In the genomic region with DNA sequence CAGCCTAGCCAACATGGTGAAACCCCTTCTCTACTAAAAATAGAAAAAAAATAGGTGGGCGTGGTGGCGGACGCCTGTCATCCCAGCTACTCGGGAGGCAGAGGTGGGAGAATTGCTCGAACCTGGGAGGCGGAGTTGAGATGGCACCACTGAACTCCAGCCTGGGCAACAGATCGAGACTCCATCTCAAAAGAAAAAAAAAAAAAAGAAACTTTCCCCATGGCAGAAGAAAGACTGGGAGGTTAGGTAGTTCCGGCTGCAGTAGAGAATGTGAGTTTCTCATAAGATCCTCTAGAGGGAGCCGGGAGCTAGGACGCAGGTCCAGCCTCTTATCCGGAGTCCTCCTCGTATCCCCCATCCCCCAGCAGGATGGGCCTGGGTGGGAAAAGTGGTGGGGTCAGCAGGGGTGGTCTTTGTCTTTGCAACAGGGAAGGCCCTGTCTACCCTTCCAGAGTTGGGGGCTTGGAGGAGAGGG, we compare ENCODE assay signal across 8 cellular contexts. TPM values are rescaled to one million over a fixed set of nuclear protein-coding genes. Genes with fewer than 3 reads are reported as not detected.
DNase-seq lines count a peak whose midpoint lies in the region; ATAC-seq, FAIRE-seq and TF ChIP-seq lines count a peak whose summit lies in the region.

No MANE protein-coding gene starts in this region.

- peak; percentile 74 to 77 for ATAC-seq in activated CD4-positive, CD25-positive, alpha-beta regulatory T cell treated with anti-CD3 and anti-CD28 coated beads, Interleukin-2, amount 50 U/mL, for 24 hours

- H3K9me3 ChIP-seq in Karpas-422 (ENCODE audit: low read length) (no peaks in the 10 kb centered on the region), keratinocyte (ENCODE audit: control insufficient read depth, low read depth, low read length) (no peaks in the 10 kb centered on the region)

- TF ChIP-seq CTCF in brain microvascular endothelial cell (IDR thresholded peaks at IDR 0.05; ENCODE audit: low read depth, low read length, missing control alignments) (peak; percentile 82), keratinocyte (optimal IDR thresholded peaks at IDR 0.05 in 1 of 3, IDR thresholded peaks at IDR 0.05 in 1 of 3, conservative IDR thresholded peaks at IDR 0.05 in 1 of 3; ENCODE audit: extremely low read depth in 1 of 3, insufficient read depth in 2 of 3, low read length in 3 of 3) (peak; percentile 60 to 75 (median 67))

- H3K27me3 ChIP-seq in Karpas-422 (ENCODE audit: low read length) = no peaks in the 10 kb centered on the region
- H3K27me3 ChIP-seq in brain microvascular endothelial cell (replicated peaks) = no peaks in the 10 kb centered on the region
- no peaks in the 10 kb centered on the region for H3K27me3 ChIP-seq in keratinocyte (ENCODE audit: control insufficient read depth, extremely low read depth, insufficient read depth, low read length)

- H3K27ac ChIP-seq in Karpas-422 (ENCODE audit: low read length) = no peak overlapping the region
- no peak overlapping the region for H3K27ac ChIP-seq in brain microvascular endothelial cell
- no peak overlapping the region for H3K27ac ChIP-seq in keratinocyte (ENCODE audit: control insufficient read depth, insufficient read depth, low read length)

- H2AFZ ChIP-seq in Karpas-422 (ENCODE audit: low read length) (no peak overlapping the region), keratinocyte (ENCODE audit: control insufficient read depth, low read length) (no peak overlapping the region)

- H3K4me2 ChIP-seq in Karpas-422 (ENCODE audit: low read depth, low read length, poor library complexity, severe bottlenecking) (no peak overlapping the region), keratinocyte (ENCODE audit: control insufficient read depth, extremely low read depth, insufficient read depth, low read depth, low read length) (no peak overlapping the region)

- H3K4me1 ChIP-seq in Karpas-422 (ENCODE audit: low read length) (0 out of 2 replicates have a peak, but pooled peaks cover 2% of the 10 kb centered on the region), keratinocyte (ENCODE audit: control insufficient read depth, extremely low read depth, insufficient read depth, low read length) (no peaks in the 10 kb centered on the region)

- H3K9me2 ChIP-seq in Karpas-422 (replicated peaks; ENCODE audit: insufficient read depth, low read length) = no peaks in the 10 kb centered on the region

- peak; percentile 29 for FAIRE-seq in keratinocyte (lab: Jason Lieb, UNC)

- in situ Hi-C loops in brain microvascular endothelial cell (cut with HindIII; ENCODE audit: low pct_ligation_motif_present, low sequenced_read_pairs) = no loop called here

- H3K79me2 ChIP-seq in Karpas-422 (ENCODE audit: low read length) (no peaks in the 10 kb centered on the region), keratinocyte (ENCODE audit: control insufficient read depth, insufficient read depth, low read length) (no peaks in the 10 kb centered on the region)

- H3K9ac ChIP-seq in Karpas-422 (ENCODE audit: low read length) (no peak overlapping the region), keratinocyte (ENCODE audit: control insufficient read depth, extremely low read depth, insufficient read depth, low read length) (no peak overlapping the region)

- no peaks in the 10 kb centered on the region for H4K20me1 ChIP-seq in Karpas-422 (ENCODE audit: insufficient read depth, low read depth, low read length)
- no peaks in the 10 kb centered on the region for H4K20me1 ChIP-seq in keratinocyte (ENCODE audit: control insufficient read depth, extremely low read depth, insufficient read depth, low read length)

- H3K9me1 ChIP-seq in keratinocyte (ENCODE audit: control insufficient read depth, extremely low read depth, insufficient read depth, low read length) = no peaks in the 10 kb centered on the region

- dilution Hi-C loops in keratinocyte (cut with MboI; ENCODE audit: extremely low pct_ligation_motif_present, low sequenced_read_pairs) = no loop called here

- no peak for DNase-seq in activated CD4-positive, CD25-positive, alpha-beta regulatory T cell (lab: John Stamatoyannopoulos, UW)
- peak; percentile 81 for DNase-seq in Karpas-422
- DNase-seq in OCI-M1 (lab: John Stamatoyannopoulos, UW) = peak; percentile 64
- peak; percentile 38 for DNase-seq in brain microvascular endothelial cell
- DNase-seq in keratinocyte (ENCODE audit: low read depth, low spot score) = no peak
- peak; percentile 68 for DNase-seq in superior temporal gyrus (ENCODE audit: extremely low spot score)
- DNase-seq in NK-92 treated with Interleukin-12 subunit alpha and Interleukin-12 subunit beta, amount 100 ng/mL, for 24 hours (lab: John Stamatoyannopoulos, UW) = no peak

- H3K36me3 ChIP-seq in Karpas-422 (ENCODE audit: insufficient read depth, low read length) = no peaks in the 10 kb centered on the region
- H3K36me3 ChIP-seq in brain microvascular endothelial cell (replicated peaks) = no peaks in the 10 kb centered on the region
- no peaks in the 10 kb centered on the region for H3K36me3 ChIP-seq in keratinocyte (ENCODE audit: control insufficient read depth in 2 of 2, extremely low read depth in 1 of 2, insufficient read depth in 2 of 2, low read length in 2 of 2)

- H3K4me3 ChIP-seq in Karpas-422 (ENCODE audit: low read length) (no peak overlapping the region), brain microvascular endothelial cell (ENCODE audit: low read depth, low read length) (no peak overlapping the region), keratinocyte (ENCODE audit: control insufficient read depth in 2 of 3, extremely low read depth in 1 of 3, insufficient read depth in 2 of 3, low read depth in 1 of 3, low read length in 3 of 3) (no peak overlapping the region)

RNA-seq across cellular contexts. Expression of gene CREB3L3, which starts 13.2 kb away (rescaled TPM):
- not detected in 2 replicates for total RNA-seq in Karpas-422 (2014; rRNA removed; shearing (Covaris generic); ENCODE audit: low replicate concordance)
- not detected in 3 replicates for polyA plus RNA-seq in keratinocyte
- not detected for polyA plus RNA-seq in keratinocyte (2011; ENCODE audit: low read depth)
- polyA plus RNA-seq in keratinocyte (2011; cell fraction: cytosol; rRNA removed) = not detected in 2 replicates
- not detected in 2 replicates for polyA plus RNA-seq in keratinocyte (2011; cell fraction: nucleus; rRNA removed)
- not detected in 2 replicates for polyA plus RNA-seq in keratinocyte (2012; ENCODE audit: low replicate concordance)
- polyA minus RNA-seq in keratinocyte = not detected in 3 replicates
- not detected for polyA minus RNA-seq in keratinocyte (2011; cell fraction: cytosol; rRNA and poly(A)+ RNA removed)
- not detected in 2 replicates for polyA minus RNA-seq in keratinocyte (2011; cell fraction: nucleus; rRNA and poly(A)+ RNA removed)

RNA-seq across cellular contexts. Expression of gene MAP2K2, which starts 16.4 kb away (rescaled TPM):
- 106 and 270 TPM in 2 replicates for total RNA-seq in Karpas-422 (2014; rRNA removed; shearing (Covaris generic); ENCODE audit: low replicate concordance)
- 61.8 to 97.9 TPM (median 89.5 TPM) in 3 replicates for polyA plus RNA-seq in keratinocyte
- 95.5 TPM for polyA plus RNA-seq in keratinocyte (2011; ENCODE audit: low read depth)
- polyA plus RNA-seq in keratinocyte (2011; cell fraction: cytosol; rRNA removed) = 64.6 and 162 TPM in 2 replicates
- 70.6 and 94.2 TPM in 2 replicates for polyA plus RNA-seq in keratinocyte (2011; cell fraction: nucleus; rRNA removed)
- 109 and 148 TPM in 2 replicates for polyA plus RNA-seq in keratinocyte (2012; ENCODE audit: low replicate concordance)
- polyA minus RNA-seq in keratinocyte = 51.0 to 105 TPM (median 66.6 TPM) in 3 replicates
- polyA minus RNA-seq in keratinocyte (2011; cell fraction: cytosol; rRNA and poly(A)+ RNA removed) = 207 TPM
- 50.3 and 50.5 TPM in 2 replicates for polyA minus RNA-seq in keratinocyte (2011; cell fraction: nucleus; rRNA and poly(A)+ RNA removed)

RNA-seq across cellular contexts. Expression of gene SIRT6, which starts 42.1 kb away (rescaled TPM):
- 23.0 and 40.3 TPM in 2 replicates for total RNA-seq in Karpas-422 (2014; rRNA removed; shearing (Covaris generic); ENCODE audit: low replicate concordance)
- polyA plus RNA-seq in keratinocyte = 14.6 to 28.6 TPM (median 17.4 TPM) in 3 replicates
- 6.8 TPM for polyA plus RNA-seq in keratinocyte (2011; ENCODE audit: low read depth)
- 8.0 and 18.5 TPM in 2 replicates for polyA plus RNA-seq in keratinocyte (2011; cell fraction: cytosol; rRNA removed)
- 34.3 and 34.7 TPM in 2 replicates for polyA plus RNA-seq in keratinocyte (2011; cell fraction: nucleus; rRNA removed)
- polyA plus RNA-seq in keratinocyte (2012; ENCODE audit: low replicate concordance) = 20.6 and 21.8 TPM in 2 replicates
- polyA minus RNA-seq in keratinocyte = 8.1 to 12.9 TPM (median 9.1 TPM) in 3 replicates
- polyA minus RNA-seq in keratinocyte (2011; cell fraction: cytosol; rRNA and poly(A)+ RNA removed) = 37.6 TPM
- 15.7 and 16.6 TPM in 2 replicates for polyA minus RNA-seq in keratinocyte (2011; cell fraction: nucleus; rRNA and poly(A)+ RNA removed)

RNA-seq across cellular contexts. Expression of gene ANKRD24, which starts 42.2 kb away (rescaled TPM):
- 0.71 and 1.1 TPM in 2 replicates for total RNA-seq in Karpas-422 (2014; rRNA removed; shearing (Covaris generic); ENCODE audit: low replicate concordance)
- 0.02 to 0.15 TPM (median 0.07 TPM) in 3 replicates for polyA plus RNA-seq in keratinocyte
- polyA plus RNA-seq in keratinocyte (2011; ENCODE audit: low read depth) = 0.09 TPM
- 0.02 and 0.25 TPM in 2 replicates for polyA plus RNA-seq in keratinocyte (2011; cell fraction: cytosol; rRNA removed)
- 0.35 and 0.36 TPM in 2 replicates for polyA plus RNA-seq in keratinocyte (2011; cell fraction: nucleus; rRNA removed)
- polyA plus RNA-seq in keratinocyte (2012; ENCODE audit: low replicate concordance) = 0.04 and 0.10 TPM in 2 replicates
- polyA minus RNA-seq in keratinocyte = not detected in 3 replicates
- not detected for polyA minus RNA-seq in keratinocyte (2011; cell fraction: cytosol; rRNA and poly(A)+ RNA removed)
- polyA minus RNA-seq in keratinocyte (2011; cell fraction: nucleus; rRNA and poly(A)+ RNA removed) = not detected in 2 replicates

Comparison
In these comparisons a context has a peak if more than half of its experiments do, and no peak if none do; other contexts are left out.
1. DNase-seq: peak in Karpas-422 (single experiment), OCI-M1 (single experiment), brain microvascular endothelial cell (single experiment) and superior temporal gyrus (single experiment); none in activated CD4-positive, CD25-positive, alpha-beta regulatory T cell (0 of 4), keratinocyte (single experiment) and NK-92 treated with Interleukin-12 subunit alpha and Interleukin-12 subunit beta, amount 100 ng/mL, for 24 hours (single experiment).